In the genomic region with DNA sequence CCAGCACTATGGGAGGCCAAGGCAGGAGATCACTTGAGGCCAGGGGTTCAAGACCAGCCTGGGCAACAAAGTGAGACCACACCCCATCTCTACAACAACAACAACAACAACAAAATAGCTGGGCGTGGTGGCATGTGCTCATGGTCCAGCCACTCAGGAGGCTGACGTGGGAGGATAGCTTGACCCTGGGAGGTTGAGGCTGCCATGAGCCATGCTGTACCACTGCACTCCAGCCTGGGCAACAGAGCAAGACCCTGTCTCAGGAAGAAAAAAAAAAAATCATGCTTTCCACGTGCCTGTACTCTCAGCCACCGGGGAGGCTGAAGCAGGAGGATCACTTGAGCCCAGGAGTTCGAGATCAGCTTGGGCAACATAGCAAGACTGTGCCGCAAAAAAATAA, we compare ENCODE assay signal across 28 cellular contexts.
"Had no signal": no experiment of that assay in that cellular context is flagged by ENCODE, and none has a peak within 500 bp of the region (broad histone marks: within the 10 kb centered on the region; RNA-seq: fewer than 3 reads in every experiment).

No MANE protein-coding gene starts in this region.

- FAIRE-seq: urothelium cell line had no signal

- H3K4me3 ChIP-seq: stomach, suprapubic skin, testis, thoracic aorta, thyroid gland, tibial artery, tibial nerve, transverse colon, upper lobe of left lung, uterus, vagina had no signal

- H3K27ac ChIP-seq: stomach, suprapubic skin, testis, thoracic aorta, thyroid gland, tibial artery, tibial nerve, transverse colon, upper lobe of left lung, uterus, vagina had no signal

- ATAC-seq: stimulated activated effector memory CD8-positive, alpha-beta T cell treated with anti-CD3 and anti-CD28 coated beads, Interleukin-12 subunit alpha, Interleukin-12 subunit beta, amount 100 ng/mL, for 72 hours; stimulated activated memory B cell treated with anti-CD40 and anti-IgM and Interleukin-4, amounts not matched to agents 10 μg/mL and 1 μg/mL and 100 μg/mL, for 72 hours; stimulated activated naive B cell treated with anti-CD40 and anti-IgM and Interleukin-4, amounts not matched to agents 10 μg/mL and 1 μg/mL and 100 μg/mL, for 72 hours; stimulated activated naive CD8-positive, alpha-beta T cell treated with anti-CD3 and anti-CD28 coated beads, Interleukin-15, amount 100 ng/mL, for 72 hours; stimulated activated naive CD8-positive, alpha-beta T cell treated with anti-CD3 and anti-CD28 coated beads, Interleukin-15, Interleukin-2, amounts not matched to agents 100 U/mL and 50 U/mL, for 24 hours had no signal

- H3K4me1 Mint-ChIP-seq: stimulated activated effector memory CD8-positive, alpha-beta T cell treated with anti-CD3 and anti-CD28 coated beads, Interleukin-12 subunit alpha, Interleukin-12 subunit beta, amount 100 ng/mL, for 72 hours; stimulated activated memory B cell treated with anti-CD40 and anti-IgM and Interleukin-4, amounts not matched to agents 10 μg/mL and 1 μg/mL and 100 μg/mL, for 72 hours; stimulated activated naive B cell treated with anti-CD40 and anti-IgM and Interleukin-4, amounts not matched to agents 10 μg/mL and 1 μg/mL and 100 μg/mL, for 72 hours; stimulated activated naive CD8-positive, alpha-beta T cell treated with anti-CD3 and anti-CD28 coated beads, Interleukin-15, amount 100 ng/mL, for 72 hours had no signal

- H3K4me1 ChIP-seq: stomach, suprapubic skin, testis, thyroid gland, tibial artery, tibial nerve, transverse colon, upper lobe of left lung, uterus, vagina had no signal

- H3K4me3 Mint-ChIP-seq: stimulated activated effector memory CD8-positive, alpha-beta T cell treated with anti-CD3 and anti-CD28 coated beads, Interleukin-12 subunit alpha, Interleukin-12 subunit beta, amount 100 ng/mL, for 72 hours; stimulated activated memory B cell treated with anti-CD40 and anti-IgM and Interleukin-4, amounts not matched to agents 10 μg/mL and 1 μg/mL and 100 μg/mL, for 72 hours; stimulated activated naive B cell treated with anti-CD40 and anti-IgM and Interleukin-4, amounts not matched to agents 10 μg/mL and 1 μg/mL and 100 μg/mL, for 72 hours; stimulated activated naive CD8-positive, alpha-beta T cell treated with anti-CD3 and anti-CD28 coated beads, Interleukin-15, amount 100 ng/mL, for 72 hours; stimulated activated naive CD8-positive, alpha-beta T cell treated with anti-CD3 and anti-CD28 coated beads, Interleukin-15, Interleukin-2, amounts not matched to agents 100 ng/mL and 50 ng/mL, for 24 hours; type B pancreatic cell had no signal

- DNase-seq: stimulated activated CD4-positive, alpha-beta T cell treated with anti-CD3 and anti-CD28 coated beads, Interleukin-2, amount 100 ng/mL, for 48 hours; stimulated activated CD4-positive, alpha-beta T cell treated with anti-CD3 and anti-CD28 coated beads, Interleukin-4, amount 100 ng/mL, for 1 hour; stimulated activated CD4-positive, alpha-beta T cell treated with anti-CD3 and anti-CD28 coated beads, Interleukin-4, amount 100 ng/mL, for 24 hours; stimulated activated CD4-positive, alpha-beta T cell treated with anti-CD3 and anti-CD28 coated beads, Interleukin-4, amount 100 ng/mL, for 4 hours; stimulated activated CD8-positive, alpha-beta memory T cell treated with anti-CD3 and anti-CD28 coated beads, Interleukin-4, amount 100 ng/mL, for 48 hours; stimulated activated naive B cell treated with anti-CD40 and anti-IgM and Interleukin-4, amounts not matched to agents 10 μg/mL and 1 μg/mL and 100 μg/mL, for 72 hours; stimulated activated naive CD4-positive, alpha-beta T cell; stimulated activated naive CD4-positive, alpha-beta T cell treated with Interleukin-2 at 50 U/mL for 16 hours; stimulated activated naive CD8-positive, alpha-beta T cell treated with anti-CD3 and anti-CD28 coated beads, Interleukin-15, amount 100 ng/mL, for 72 hours; stimulated activated naive CD8-positive, alpha-beta T cell treated with anti-CD3 and anti-CD28 coated beads, Interleukin-15, Interleukin-2, amounts not matched to agents 100 U/mL and 50 U/mL, for 24 hours; stomach; substantia nigra; testis; thyroid gland; tibial artery; transverse colon; trophoblast cell; upper lobe of left lung; uterus had no signal

- H3K9me3 Mint-ChIP-seq: stimulated activated effector memory CD8-positive, alpha-beta T cell treated with anti-CD3 and anti-CD28 coated beads, Interleukin-12 subunit alpha, Interleukin-12 subunit beta, amount 100 ng/mL, for 72 hours; stimulated activated memory B cell treated with anti-CD40 and anti-IgM and Interleukin-4, amounts not matched to agents 10 μg/mL and 1 μg/mL and 100 μg/mL, for 72 hours; stimulated activated naive B cell treated with anti-CD40 and anti-IgM and Interleukin-4, amounts not matched to agents 10 μg/mL and 1 μg/mL and 100 μg/mL, for 72 hours; stimulated activated naive CD8-positive, alpha-beta T cell treated with anti-CD3 and anti-CD28 coated beads, Interleukin-15, amount 100 ng/mL, for 72 hours; stimulated activated naive CD8-positive, alpha-beta T cell treated with anti-CD3 and anti-CD28 coated beads, Interleukin-15, Interleukin-2, amounts not matched to agents 100 ng/mL and 50 ng/mL, for 24 hours; type B pancreatic cell had no signal

- H3K27me3 Mint-ChIP-seq: stimulated activated memory B cell treated with anti-CD40 and anti-IgM and Interleukin-4, amounts not matched to agents 10 μg/mL and 1 μg/mL and 100 μg/mL, for 72 hours; stimulated activated naive B cell treated with anti-CD40 and anti-IgM and Interleukin-4, amounts not matched to agents 10 μg/mL and 1 μg/mL and 100 μg/mL, for 72 hours; stimulated activated naive CD8-positive, alpha-beta T cell treated with anti-CD3 and anti-CD28 coated beads, Interleukin-15, amount 100 ng/mL, for 72 hours; stimulated activated naive CD8-positive, alpha-beta T cell treated with anti-CD3 and anti-CD28 coated beads, Interleukin-15, Interleukin-2, amounts not matched to agents 100 ng/mL and 50 ng/mL, for 24 hours; type B pancreatic cell had no signal

- H3K9me3 ChIP-seq: stomach, suprapubic skin, testis, thoracic aorta, thyroid gland, tibial artery, tibial nerve, transverse colon, upper lobe of left lung, uterus, vagina had no signal

- H3K27ac Mint-ChIP-seq: stimulated activated effector memory CD8-positive, alpha-beta T cell treated with anti-CD3 and anti-CD28 coated beads, Interleukin-12 subunit alpha, Interleukin-12 subunit beta, amount 100 ng/mL, for 72 hours; stimulated activated memory B cell treated with anti-CD40 and anti-IgM and Interleukin-4, amounts not matched to agents 10 μg/mL and 1 μg/mL and 100 μg/mL, for 72 hours; stimulated activated naive B cell treated with anti-CD40 and anti-IgM and Interleukin-4, amounts not matched to agents 10 μg/mL and 1 μg/mL and 100 μg/mL, for 72 hours; stimulated activated naive CD8-positive, alpha-beta T cell treated with anti-CD3 and anti-CD28 coated beads, Interleukin-15, amount 100 ng/mL, for 72 hours; stimulated activated naive CD8-positive, alpha-beta T cell treated with anti-CD3 and anti-CD28 coated beads, Interleukin-15, Interleukin-2, amounts not matched to agents 100 ng/mL and 50 ng/mL, for 24 hours; type B pancreatic cell had no signal

- H3K36me3 ChIP-seq: uterus had no signal

- H3K27me3 ChIP-seq: stomach, suprapubic skin, testis, thyroid gland, tibial artery, tibial nerve, transverse colon, upper lobe of left lung, uterus, vagina had no signal
